26 cellular contexts compared by ENCODE assay signal in genomic region chr2:183455056-183455455, GRCh38.
"Had no signal": no experiment of that assay in that cellular context is flagged by ENCODE, and none has a peak within 500 bp of the region (broad histone marks: within the 10 kb centered on the region; RNA-seq: fewer than 3 reads in every experiment).

No MANE protein-coding gene starts in this region.

- DNase-seq: activated CD4-positive, alpha-beta memory T cell treated with anti-CD3 and anti-CD28 coated beads for 36 hours; activated CD4-positive, alpha-beta T cell treated with anti-CD3 and anti-CD28 coated beads, Interleukin-2, amount 10 ng/mL, durations not matched to agents 7 days and 5 days; activated CD4-positive, CD25-positive, alpha-beta regulatory T cell treated with anti-CD3 and anti-CD28 coated beads, Interleukin-2, amount 50 U/mL, for 72 hours; activated CD8-positive, alpha-beta memory T cell treated with anti-CD3 and anti-CD28 coated beads for 24 hours; activated effector memory CD4-positive, alpha-beta T cell treated with anti-CD3 and anti-CD28 coated beads, Interleukin-2, amount 50 U/mL, for 16 hours; activated naive CD4-positive, alpha-beta T cell treated with Interleukin-2 at 50 U/mL for 16 hours; activated naive CD8-positive, alpha-beta T cell treated with anti-CD3 and anti-CD28 coated beads, Interleukin-2, amount 50 U/mL, for 24 hours; activated T-cell treated with anti-CD3 and anti-CD28 coated beads, Interleukin-2, amount 50 U/mL, for 4 hours; MM.1S; NCI-H1105 treated with DMSO at 0.1 percent for 48 hours; NCI-H146; NCI-H187 treated with DMSO at 0.1 percent for 48 hours; NCI-H2081 treated with DMSO at 0.1 percent for 48 hours; NCI-H2171; NCI-H2227 treated with DMSO at 0.1 percent for 48 hours; NCI-H526 treated with DMSO at 0.1 percent for 48 hours; NCI-H82; NK-92 treated with Interleukin-12 subunit alpha and Interleukin-12 subunit beta, amount 100 ng/mL, for 24 hours; OCI-M1; RPMI8226; T-helper 1 cell had no signal

- ATAC-seq: activated naive CD4-positive, alpha-beta T cell treated with anti-CD3 and anti-CD28 coated beads, Interleukin-2, amount 50 U/mL, for 72 hours; activated naive CD8-positive, alpha-beta T cell treated with anti-CD3 and anti-CD28 coated beads, Interleukin-2, amount 50 U/mL, for 24 hours; activated T-cell treated with anti-CD3 and anti-CD28 coated beads, Interleukin-2, amount 50 U/mL, for 4 hours; Panc1; Right ventricle myocardium inferior; WTC11 had no signal

- H3K4me3 ChIP-seq: SK-N-MC had no signal
